ENCODE assay signal across 23 cellular contexts in genomic region chr10:46534828-46535524, GRCh38. TPM values are rescaled to one million over a fixed set of nuclear protein-coding genes. Genes with fewer than 3 reads are reported as not detected.
A peak's percentile ranks its signal among the peaks of the same experiment; 100 is the strongest.
DNase-seq lines count a peak whose midpoint lies in the region; ATAC-seq and TF ChIP-seq lines count a peak whose summit lies in the region.
"Had no signal": no experiment of that assay in that cellular context is flagged by ENCODE, and none has a peak within 500 bp of the region (broad histone marks: within the 10 kb centered on the region; RNA-seq: fewer than 3 reads in every experiment).

No MANE protein-coding gene starts in this region.

- TF ChIP-seq RAD21 in IMR-90 (IDR thresholded peaks at IDR 0.05; ENCODE audit: low read length), result no peak

- intact Hi-C loops in IMR-90 (cut with micrococcal nuclease), result no loop called here
- intact Hi-C loops in left colon (cut with DNase I, micrococcal nuclease), result no loop called here

- H4K91ac ChIP-seq in IMR-90 (ENCODE audit: insufficient read depth, low read depth, low read length), result peak overlapping the region; percentile 69

- peaks cover 33% of the 10 kb centered on the region for H3K27me3 Mint-ChIP-seq in stimulated activated naive CD8-positive, alpha-beta T cell treated with anti-CD3 and anti-CD28 coated beads, Interleukin-15, amount 100 ng/mL, for 72 hours
- H3K27me3 Mint-ChIP-seq in T-cell, result peaks cover 23 to 32% of the 10 kb centered on the region in 2 donors

- H3K4me3 ChIP-seq in IMR-90 (ENCODE audit: insufficient read depth, low read depth, low read length), result no peak overlapping the region
- H3K4me3 ChIP-seq: BLaER1 treated with 17β-estradiol and CSF1 and Interleukin-3, amounts not matched to agents 10 nM and 100 nM; heart left ventricle; PC-9 had no signal

- peaks cover 9% of the 10 kb centered on the region for H3K4me1 ChIP-seq in IMR-90 (ENCODE audit: control insufficient read depth, insufficient read depth, low read length)
- H3K4me1 ChIP-seq: BLaER1 treated with 17β-estradiol and CSF1 and Interleukin-3, amounts not matched to agents 10 nM and 100 nM; heart left ventricle had no signal

- no peak overlapping the region for H3K4me2 ChIP-seq in IMR-90 (ENCODE audit: low read depth, low read length)
- H3K4me2 ChIP-seq: BLaER1 treated with 17β-estradiol and CSF1 and Interleukin-3, amounts not matched to agents 10 nM and 100 nM; PC-9 had no signal

- peak overlapping the region; percentile 73 for H3K14ac ChIP-seq in IMR-90 (replicated peaks; ENCODE audit: low read depth, low read length)

- DNase-seq in activated effector memory CD4-positive, alpha-beta T cell treated with anti-CD3 and anti-CD28 coated beads, Interleukin-2, amount 50 U/mL, for 16 hours, result peak; percentile 61
- no peak for DNase-seq in activated effector memory CD4-positive, alpha-beta T cell treated with Interleukin-2 at 50 U/mL for 16 hours
- DNase-seq in IMR-90, result no peak
- peak; percentile 3 to 11 for DNase-seq in left colon
- no peak for DNase-seq in stimulated activated naive CD8-positive, alpha-beta T cell treated with anti-CD3 and anti-CD28 coated beads, Interleukin-15, amount 100 ng/mL, for 72 hours
- no peak for DNase-seq in T-cell
- DNase-seq: activated CD4-positive, alpha-beta T cell treated with anti-CD3 and anti-CD28 coated beads for 48 hours; amniotic stem cell; NCI-H1417; PC-9; small intestine; stimulated activated CD4-positive, alpha-beta T cell treated with anti-CD3 and anti-CD28 coated beads, Interleukin-4, amount 100 ng/mL, for 1 hour had no signal

- POLR2A ChIA-PET in IMR-90 (lab: Charles Lee; ENCODE audit: unreplicated experiment) (no interaction called here), T-cell (lab: Charles Lee) (no interaction called here)

- H2AK5ac ChIP-seq in IMR-90 (ENCODE audit: low read depth, low read length), result peak overlapping the region; percentile 47; the same call in 1 of the 2 replicates

- 63% methylated on average over 6 of the region's 6 CpGs; no CpG with 5 or more reads in 1 of the 2 experiments for WGBS in IMR-90 (ENCODE audit: extremely low coverage in 2 of 2, insufficient read length in 1 of 2), 2 experiments

- H2BK120ac ChIP-seq in IMR-90 (ENCODE audit: low read depth, low read length), result peak overlapping the region; percentile 69

- TF ChIP-seq CTCF in IMR-90 (conservative IDR thresholded peaks at IDR 0.05; ENCODE audit: low read depth, low read length), result no peak

- H3K79me1 ChIP-seq in IMR-90 (ENCODE audit: low read depth in 1 of 2, low read length in 2 of 2), result no peaks in the 10 kb centered on the region

- no peak overlapping the region for H2BK5ac ChIP-seq in IMR-90 (ENCODE audit: low read depth, low read length, poor library complexity, severe bottlenecking)

- no peak overlapping the region for H3K9ac ChIP-seq in IMR-90 (ENCODE audit: low read depth, low read length)
- H3K9ac ChIP-seq: BLaER1 treated with 17β-estradiol and CSF1 and Interleukin-3, amounts not matched to agents 10 nM and 100 nM had no signal

- H3K4ac ChIP-seq in IMR-90 (ENCODE audit: low read depth, low read length), result peak overlapping the region; percentile 67

- H2BK20ac ChIP-seq in IMR-90 (ENCODE audit: low read depth, low read length), result peak overlapping the region; percentile 78

- no peak overlapping the region for H3K56ac ChIP-seq in IMR-90 (ENCODE audit: extremely low read depth, insufficient read depth, low read length)

- H3K23ac ChIP-seq in IMR-90 (ENCODE audit: low read depth, low read length), result peak overlapping the region; percentile 18; the same call in 1 of the 2 replicates

- H3K18ac ChIP-seq in IMR-90 (ENCODE audit: low read depth, low read length), result peak overlapping the region; percentile 42

- CTCF ChIA-PET in IMR-90 (lab: Yijun Ruan, JAX), result no interaction called here
- CTCF ChIA-PET in T-cell (lab: Charles Lee), result no interaction called here

- BruUV-seq in IMR-90 (replicated peaks; lab: Mats Ljungman, UMichigan), result no TSS peak

- H4K8ac ChIP-seq in IMR-90 (ENCODE audit: low read depth in 2 of 2, low read length in 2 of 2), result peak overlapping the region; percentile 10 to 33; a peak in 2 of 4 replicates

- H2BK15ac ChIP-seq in IMR-90 (ENCODE audit: low read depth, low read length), result peak overlapping the region; percentile 0; the same call in 1 of the 3 replicates

- TF ChIP-seq POLR2A in IMR-90 (IDR thresholded peaks at IDR 0.05; ENCODE audit: low read depth, low read length), result no peak

- no peaks in the 10 kb centered on the region for H4K20me1 ChIP-seq in IMR-90 (ENCODE audit: insufficient read depth, low read length)
- H4K20me1 ChIP-seq: BLaER1 treated with 17β-estradiol and CSF1 and Interleukin-3, amounts not matched to agents 10 nM and 100 nM had no signal

- H3K4me1 Mint-ChIP-seq in stimulated activated naive CD8-positive, alpha-beta T cell treated with anti-CD3 and anti-CD28 coated beads, Interleukin-15, amount 100 ng/mL, for 72 hours, result no peaks in the 10 kb centered on the region
- peaks cover 0 to under 1% (median 0%) of the 10 kb centered on the region in 3 donors for H3K4me1 Mint-ChIP-seq in T-cell

- dilution Hi-C loops in IMR-90 (cut with HindIII; ENCODE audit: low sequenced_read_pairs, unreplicated experiment), result no loop called here

- no peak overlapping the region for H2AK9ac ChIP-seq in IMR-90 (replicated peaks; ENCODE audit: low read depth, low read length, poor library complexity)

- in situ Hi-C loops in IMR-90 (cut with MboI; ENCODE audit: low sequenced_read_pairs), result loop anchor here (25.0 kb wide), 2 partner anchors 877 to 1548 kb away; partner anchors contain the start of gene DEPP1

- H3K27ac ChIP-seq in IMR-90 (ENCODE audit: insufficient read depth, low read length), result no peak overlapping the region
- H3K27ac ChIP-seq: BLaER1 treated with 17β-estradiol and CSF1 and Interleukin-3, amounts not matched to agents 10 nM and 100 nM; heart left ventricle; PC-9 had no signal

- peak overlapping the region; percentile 69 for H2AFZ ChIP-seq in IMR-90 (replicated peaks; ENCODE audit: low read length, poor library complexity)
- H2AFZ ChIP-seq: PC-9 had no signal

- H3K27me3 ChIP-seq in IMR-90 (ENCODE audit: control insufficient read depth, insufficient read depth, low read length), result no peaks in the 10 kb centered on the region
- H3K27me3 ChIP-seq: BLaER1 treated with 17β-estradiol and CSF1 and Interleukin-3, amounts not matched to agents 10 nM and 100 nM had no signal

- H3K9me3 Mint-ChIP-seq in stimulated activated naive CD8-positive, alpha-beta T cell treated with anti-CD3 and anti-CD28 coated beads, Interleukin-15, amount 100 ng/mL, for 72 hours, result no peaks in the 10 kb centered on the region
- no peaks in the 10 kb centered on the region for H3K9me3 Mint-ChIP-seq in T-cell
- H3K9me3 Mint-ChIP-seq: dendritic cell treated with granulocyte-macrophage colony-stimulating factor and Interleukin-4, amounts not matched to agents 40 ng/mL and 50 ng/mL, for 4 days; T-helper 1 cell treated with Interleukin-12 subunit alpha and Interleukin-12 subunit beta and Interleukin-4 antibody, amounts not matched to agents 30 μg/mL and 1 μg/mL, for 36 hours had no signal

- ATAC-seq in IMR-90 (ENCODE audit: low read depth) (peak; percentile 21; the same call in 1 of the 2 replicates), left colon (no peak), HG02970 (IDR thresholded peaks at IDR 0.05; ENCODE audit: low FRiP score, unreplicated experiment) (no peak), HG02852 (IDR thresholded peaks at IDR 0.05; ENCODE audit: unreplicated experiment) (no peak), T-cell (replicated peaks in 1 of 4) (no peak)
- peak; percentile 36 for ATAC-seq in stimulated activated naive CD8-positive, alpha-beta T cell treated with anti-CD3 and anti-CD28 coated beads, Interleukin-15, amount 100 ng/mL, for 72 hours
- ATAC-seq: heart left ventricle had no signal

- H3K4me3 Mint-ChIP-seq in stimulated activated naive CD8-positive, alpha-beta T cell treated with anti-CD3 and anti-CD28 coated beads, Interleukin-15, amount 100 ng/mL, for 72 hours, result no peak overlapping the region
- H3K4me3 Mint-ChIP-seq in T-cell, result no peak overlapping the region
- H3K4me3 Mint-ChIP-seq: dendritic cell treated with granulocyte-macrophage colony-stimulating factor and Interleukin-4, amounts not matched to agents 40 ng/mL and 50 ng/mL, for 4 days; T-helper 1 cell treated with Interleukin-12 subunit alpha and Interleukin-12 subunit beta and Interleukin-4 antibody, amounts not matched to agents 30 μg/mL and 1 μg/mL, for 36 hours had no signal

- peaks cover 9% of the 10 kb centered on the region for H3K9me1 ChIP-seq in IMR-90 (ENCODE audit: insufficient read depth, low read length)

- no peaks in the 10 kb centered on the region for H3K36me3 Mint-ChIP-seq in T-cell

- peak overlapping the region; percentile 23; the same call in 1 of the 2 replicates for H4K5ac ChIP-seq in IMR-90 (ENCODE audit: low read depth, low read length)

- no peaks in the 10 kb centered on the region for H3K9me3 ChIP-seq in IMR-90 (ENCODE audit: control insufficient read depth, insufficient read depth, low read length)
- H3K9me3 ChIP-seq: heart left ventricle had no signal

- H3K27ac Mint-ChIP-seq in stimulated activated naive CD8-positive, alpha-beta T cell treated with anti-CD3 and anti-CD28 coated beads, Interleukin-15, amount 100 ng/mL, for 72 hours, result no peak overlapping the region
- H3K27ac Mint-ChIP-seq in T-cell, result no peak overlapping the region
- H3K27ac Mint-ChIP-seq: dendritic cell treated with granulocyte-macrophage colony-stimulating factor and Interleukin-4, amounts not matched to agents 40 ng/mL and 50 ng/mL, for 4 days; T-helper 1 cell treated with Interleukin-12 subunit alpha and Interleukin-12 subunit beta and Interleukin-4 antibody, amounts not matched to agents 30 μg/mL and 1 μg/mL, for 36 hours had no signal

- H3K36me3 ChIP-seq in IMR-90 (ENCODE audit: control insufficient read depth, insufficient read depth, low read length), result no peaks in the 10 kb centered on the region
- H3K36me3 ChIP-seq: BLaER1 treated with 17β-estradiol and CSF1 and Interleukin-3, amounts not matched to agents 10 nM and 100 nM; heart left ventricle had no signal

TF ChIP-seq in IMR-90, 13 proteins besides CTCF, POLR2A, EP300 and RAD21:
- TF ChIP-seq RCOR1 (IDR thresholded peaks at IDR 0.05; ENCODE audit: insufficient replicate concordance, low read length), result no peak

RNA-seq across cellular contexts. Expression of gene GPRIN2, which starts 21.5 kb away (rescaled TPM):
- total RNA-seq in IMR-90 (2012; rRNA removed) (under 0.01 TPM in 1 of 2 replicates, not detected in the other), left colon (10 to 100 TPM; 35.9 to 56.7 TPM), T-cell (not detected)
- polyA plus RNA-seq in IMR-90 (2012; rRNA removed), result not detected in 2 replicates
- polyA plus RNA-seq in IMR-90 (2012; cell fraction: cytosol; rRNA removed), result not detected in 2 replicates
- polyA plus RNA-seq in IMR-90 (2012; cell fraction: nucleus; rRNA removed; ENCODE audit: low replicate concordance), result 0.11 and 0.37 TPM in 2 replicates
- total RNA-seq: A673, mononuclear cell, NCI-H460, SK-MEL-5 had no signal
- polyA plus RNA-seq: heart left ventricle had no signal

RNA-seq across cellular contexts. Expression of gene SYT15, which starts 44.0 kb away (rescaled TPM):
- total RNA-seq in IMR-90 (2012; rRNA removed) (0.54 and 1.1 TPM in 2 replicates), left colon (1 to 10 TPM; 1.4 to 2.2 TPM), T-cell (1 to 10 TPM in 3 of 5 donors, under 1 TPM in 1, not detected in 1; 0.98 to 1.7 (median 1.4) TPM)
- polyA plus RNA-seq in IMR-90 (2012; rRNA removed), result 0.42 and 0.68 TPM in 2 replicates
- polyA plus RNA-seq in IMR-90 (2012; cell fraction: cytosol; rRNA removed), result 0.09 and 0.25 TPM in 2 replicates
- polyA plus RNA-seq in IMR-90 (2012; cell fraction: nucleus; rRNA removed; ENCODE audit: low replicate concordance), result 0.41 and 0.94 TPM in 2 replicates
- total RNA-seq: SK-MEL-5 had no signal
- polyA plus RNA-seq: neural cell had no signal

Comparison
In these comparisons a context has a peak if more than half of its experiments do, and no peak if none do; other contexts are left out.
1. DNase-seq: peak in activated effector memory CD4-positive, alpha-beta T cell treated with anti-CD3 and anti-CD28 coated beads, Interleukin-2, amount 50 U/mL, for 16 hours (single experiment) and left colon (2 of 2); none in activated effector memory CD4-positive, alpha-beta T cell treated with Interleukin-2 at 50 U/mL for 16 hours (single experiment), IMR-90 (single experiment), stimulated activated naive CD8-positive, alpha-beta T cell treated with anti-CD3 and anti-CD28 coated beads, Interleukin-15, amount 100 ng/mL, for 72 hours (0 of 2) and T-cell (0 of 34).
2. ATAC-seq: peak in IMR-90 (single experiment) and stimulated activated naive CD8-positive, alpha-beta T cell treated with anti-CD3 and anti-CD28 coated beads, Interleukin-15, amount 100 ng/mL, for 72 hours (single experiment); none in left colon (single experiment), HG02970 (single experiment), HG02852 (single experiment) and T-cell (0 of 4).
3. RNA of gene GPRIN2, which starts 21.5 kb away (total RNA-seq): 35.9 to 56.7 TPM in left colon; under 0.01 TPM in IMR-90 and not detected in T-cell; every median in the first group is over 10 times any median in the second.